26 cellular contexts compared by ENCODE assay signal in genomic region chr18:27887711-27888495, GRCh38.
DNase-seq lines count a peak whose midpoint lies in the region; ATAC-seq and TF ChIP-seq lines count a peak whose summit lies in the region.
"Had no signal": no experiment of that assay in that cellular context is flagged by ENCODE, and none has a peak within 500 bp of the region (broad histone marks: within the 10 kb centered on the region; RNA-seq: fewer than 3 reads in every experiment).

No MANE protein-coding gene starts in this region.

- no peaks in the 10 kb centered on the region for H3K27me3 Mint-ChIP-seq in endothelial cell (ENCODE audit: unreplicated experiment)
- H3K27me3 Mint-ChIP-seq: activated CD4-positive, alpha-beta T cell treated with anti-CD3 and anti-CD28 coated beads, Interleukin-2, amount 10 ng/mL, durations not matched to agents 7 days and 5 days; activated naive CD8-positive, alpha-beta T cell treated with anti-CD3 and anti-CD28 coated beads for 36 hours; activated T-helper 17 cell treated with anti-CD3 and anti-CD28 coated beads, Interleukin-2, amount 50 U/mL, for 72 hours; B cell; IgD-negative memory B cell; naive thymus-derived CD8-positive, alpha-beta T cell had no signal

- H2AFZ ChIP-seq in SK-N-SH (ENCODE audit: low read depth), result peak overlapping the region; percentile 43; the same call in 1 of the 2 replicates

- no peaks in the 10 kb centered on the region for H3K9me3 ChIP-seq in HEK293 (ENCODE audit: control insufficient read depth, insufficient read depth, low read depth, low read length)
- H3K9me3 ChIP-seq in SK-N-SH, result no peaks in the 10 kb centered on the region
- H3K9me3 ChIP-seq in WERI-Rb-1 (ENCODE audit: severe bottlenecking), result no peaks in the 10 kb centered on the region
- H3K9me3 ChIP-seq: gastrocnemius medialis, HAP-1, sigmoid colon, testis had no signal

- H3K36me3 ChIP-seq in HEK293 (ENCODE audit: control insufficient read depth in 2 of 2, insufficient read depth in 1 of 2, low read length in 2 of 2) (no peaks in the 10 kb centered on the region), SK-N-SH (replicated peaks in 1 of 2; ENCODE audit: control insufficient read depth in 1 of 2, insufficient read depth in 2 of 2, low read length in 1 of 2) (no peaks in the 10 kb centered on the region), WERI-Rb-1 (no peaks in the 10 kb centered on the region)
- H3K36me3 ChIP-seq: cardiac muscle cell, gastrocnemius medialis, HAP-1, sigmoid colon had no signal

- no peak overlapping the region for H3K4me3 Mint-ChIP-seq in endothelial cell (ENCODE audit: unreplicated experiment)
- H3K4me3 Mint-ChIP-seq: activated CD4-positive, alpha-beta T cell treated with anti-CD3 and anti-CD28 coated beads, Interleukin-2, amount 10 ng/mL, durations not matched to agents 7 days and 5 days; activated naive CD8-positive, alpha-beta T cell treated with anti-CD3 and anti-CD28 coated beads for 36 hours; activated T-helper 17 cell treated with anti-CD3 and anti-CD28 coated beads, Interleukin-2, amount 50 U/mL, for 72 hours; B cell; IgD-negative memory B cell; naive thymus-derived CD8-positive, alpha-beta T cell; stimulated activated effector memory CD8-positive, alpha-beta T cell treated with anti-CD3 and anti-CD28 coated beads, Interleukin-12 subunit alpha, Interleukin-12 subunit beta, amount 100 ng/mL, for 72 hours had no signal

- 22% methylated on average over 2 of the region's 2 CpGs for WGBS in SK-N-SH (ENCODE audit: low lambda C conversion rate)

- H4K20me1 ChIP-seq in SK-N-SH (ENCODE audit: insufficient read depth), result no peaks in the 10 kb centered on the region

- no peak overlapping the region for H3K27ac Mint-ChIP-seq in endothelial cell (ENCODE audit: unreplicated experiment)
- H3K27ac Mint-ChIP-seq: activated CD4-positive, alpha-beta T cell treated with anti-CD3 and anti-CD28 coated beads, Interleukin-2, amount 10 ng/mL, durations not matched to agents 7 days and 5 days; activated naive CD8-positive, alpha-beta T cell treated with anti-CD3 and anti-CD28 coated beads for 36 hours; activated T-helper 17 cell treated with anti-CD3 and anti-CD28 coated beads, Interleukin-2, amount 50 U/mL, for 72 hours; B cell; IgD-negative memory B cell; naive thymus-derived CD8-positive, alpha-beta T cell; stimulated activated effector memory CD8-positive, alpha-beta T cell treated with anti-CD3 and anti-CD28 coated beads, Interleukin-12 subunit alpha, Interleukin-12 subunit beta, amount 100 ng/mL, for 72 hours had no signal

- no peaks in the 10 kb centered on the region for H3K27me3 ChIP-seq in SK-N-SH (ENCODE audit: insufficient read depth)
- H3K27me3 ChIP-seq in WERI-Rb-1 (ENCODE audit: insufficient read depth, low read depth, severe bottlenecking), result no peaks in the 10 kb centered on the region
- H3K27me3 ChIP-seq: cardiac muscle cell, gastrocnemius medialis, sigmoid colon, testis had no signal

- H3K4me2 ChIP-seq in SK-N-SH, result peak overlapping the region; percentile 32; the same call in 1 of the 2 replicates

- POLR2A ChIA-PET in HEK293 (lab: Yijun Ruan, JAX) (no interaction called here), SK-N-SH (lab: Yijun Ruan, JAX) (no interaction called here)

- no peak overlapping the region for H3K9ac ChIP-seq in SK-N-SH

- no peak for TF ChIP-seq EP300 in SK-N-SH (IDR thresholded peaks at IDR 0.05; ENCODE audit: borderline replicate concordance in 1 of 2, low read depth in 1 of 2, low read length in 1 of 2)

- CTCF ChIA-PET in HEK293 (lab: Yijun Ruan, JAX), result interaction anchor here (0.8 kb wide), 1 partner anchor 30 kb away, joined by 3 read pairs; no protein-coding TSS in a partner anchor
- CTCF ChIA-PET in SK-N-SH (lab: Yijun Ruan, JAX), result interaction anchor here (1.0 kb wide), 1 partner anchor 290 kb away, joined by 3 read pairs; no protein-coding TSS in a partner anchor

- TF ChIP-seq CTCF in HEK293 (tag by site-specific recombination; IDR thresholded peaks at IDR 0.05), result no peak
- no peak for TF ChIP-seq CTCF in SK-N-SH (IDR thresholded peaks at IDR 0.05)
- TF ChIP-seq CTCF in WERI-Rb-1 (IDR thresholded peaks at IDR 0.05; ENCODE audit: low read depth, low read length), result no peak
- no peak for TF ChIP-seq CTCF in endothelial cell (IDR thresholded peaks at IDR 0.05; ENCODE audit: unreplicated experiment)

- peaks cover 12% of the 10 kb centered on the region for H3F3A ChIP-seq in SK-N-SH (replicated peaks; ENCODE audit: insufficient read depth)

- no peaks in the 10 kb centered on the region for H3K4me1 Mint-ChIP-seq in endothelial cell (ENCODE audit: unreplicated experiment)
- H3K4me1 Mint-ChIP-seq: activated CD4-positive, alpha-beta T cell treated with anti-CD3 and anti-CD28 coated beads, Interleukin-2, amount 10 ng/mL, durations not matched to agents 7 days and 5 days; activated naive CD8-positive, alpha-beta T cell treated with anti-CD3 and anti-CD28 coated beads for 36 hours; activated T-helper 17 cell treated with anti-CD3 and anti-CD28 coated beads, Interleukin-2, amount 50 U/mL, for 72 hours; B cell; IgD-negative memory B cell; naive thymus-derived CD8-positive, alpha-beta T cell; stimulated activated effector memory CD8-positive, alpha-beta T cell treated with anti-CD3 and anti-CD28 coated beads, Interleukin-12 subunit alpha, Interleukin-12 subunit beta, amount 100 ng/mL, for 72 hours had no signal

- no peak for ATAC-seq in HG02623 (IDR thresholded peaks at IDR 0.05; ENCODE audit: unreplicated experiment)
- ATAC-seq in HG02642 (IDR thresholded peaks at IDR 0.05; ENCODE audit: poor library complexity, unreplicated experiment), result no peak
- ATAC-seq: activated T-helper 17 cell treated with anti-CD3 and anti-CD28 coated beads, Interleukin-2, amount 50 U/mL, for 72 hours; gastrocnemius medialis; naive thymus-derived CD8-positive, alpha-beta T cell; stimulated activated effector memory CD8-positive, alpha-beta T cell treated with anti-CD3 and anti-CD28 coated beads, Interleukin-12 subunit alpha, Interleukin-12 subunit beta, amount 100 ng/mL, for 72 hours had no signal

- H3K27ac ChIP-seq in HEK293 (ENCODE audit: extremely low read depth, low read depth, low read length) (no peak overlapping the region), SK-N-SH (ENCODE audit: low read depth in 2 of 2, low read length in 1 of 2) (peak overlapping the region in 1 of 2 experiments; percentile 76; a peak in 3 of 4 replicates), WERI-Rb-1 (no peak overlapping the region)
- H3K27ac ChIP-seq: cardiac muscle cell, gastrocnemius medialis, sigmoid colon, testis had no signal

- H3K9me3 Mint-ChIP-seq in endothelial cell (ENCODE audit: unreplicated experiment), result no peaks in the 10 kb centered on the region

- H3K36me3 Mint-ChIP-seq in endothelial cell (ENCODE audit: low read depth, unreplicated experiment), result no peaks in the 10 kb centered on the region
- H3K36me3 Mint-ChIP-seq: activated naive CD8-positive, alpha-beta T cell treated with anti-CD3 and anti-CD28 coated beads for 36 hours; IgD-negative memory B cell; naive thymus-derived CD8-positive, alpha-beta T cell; stimulated activated effector memory CD8-positive, alpha-beta T cell treated with anti-CD3 and anti-CD28 coated beads, Interleukin-12 subunit alpha, Interleukin-12 subunit beta, amount 100 ng/mL, for 72 hours had no signal

- no peak overlapping the region for H3K4me3 ChIP-seq in HEK293 (ENCODE audit: low read depth, low read length)
- H3K4me3 ChIP-seq in SK-N-SH (ENCODE audit: low read depth in 2 of 2, low read length in 1 of 2), result no peak overlapping the region; a peak in 1 of 4 replicates
- no peak overlapping the region for H3K4me3 ChIP-seq in WERI-Rb-1 (ENCODE audit: low read depth, low read length)
- H3K4me3 ChIP-seq: cardiac muscle cell, gastrocnemius medialis, HAP-1, sigmoid colon, testis had no signal

- TF ChIP-seq RAD21 in SK-N-SH (IDR thresholded peaks at IDR 0.05; ENCODE audit: low read length), result no peak

- no peaks in the 10 kb centered on the region for H3K79me2 ChIP-seq in SK-N-SH (ENCODE audit: insufficient read depth)

- DNase-seq in SK-N-SH (no peak), hepatic stellate cell (ENCODE audit: low spot score) (peak; percentile 11), WERI-Rb-1 (no peak), endothelial cell (ENCODE audit: low spot score) (no peak)
- DNase-seq: activated CD4-positive, alpha-beta T cell treated with anti-CD3 and anti-CD28 coated beads, Interleukin-2, amount 10 ng/mL, durations not matched to agents 7 days and 5 days; activated naive CD8-positive, alpha-beta T cell treated with anti-CD3 and anti-CD28 coated beads for 36 hours; erythroblast; gastrocnemius medialis; MM.1S; naive thymus-derived CD8-positive, alpha-beta T cell; NCI-H1436 treated with DMSO at 0.1 percent for 48 hours; NCI-H2171 treated with DMSO at 0.1 percent for 48 hours; NCI-H748 treated with DMSO at 0.1 percent for 48 hours; SHP77; sigmoid colon; T-helper 1 cell; testis had no signal

- H3K4me1 ChIP-seq in HEK293 (ENCODE audit: control insufficient read depth, insufficient read depth, low read length) (no peaks in the 10 kb centered on the region), SK-N-SH (ENCODE audit: control insufficient read depth in 1 of 2, insufficient read depth in 2 of 2, low read depth in 1 of 2, low read length in 1 of 2) (peaks cover 0 to 5% of the 10 kb centered on the region in 2 experiments; a peak in 1 of 4 replicates)
- H3K4me1 ChIP-seq: gastrocnemius medialis, sigmoid colon, testis had no signal

- no peaks in the 10 kb centered on the region for H3K9me2 ChIP-seq in SK-N-SH

TF ChIP-seq in HEK293, 187 proteins besides CTCF, POLR2A, EP300 and RAD21:
- TF ChIP-seq WT1 (tag by site-specific recombination; IDR thresholded peaks at IDR 0.05) (0 out of 2 replicates have a peak, but pooled peaks have one; percentile 17), ZXDB (tag by site-specific recombination; IDR thresholded peaks at IDR 0.05) (no peak), ZNF366 (tag by site-specific recombination; conservative IDR thresholded peaks at IDR 0.05) (no peak), SETDB1 (IDR thresholded peaks at IDR 0.05; ENCODE audit: insufficient read length, low read length) (no peak)
TF ChIP-seq in HEK293: peak in this region for 1.

TF ChIP-seq in SK-N-SH, 30 proteins besides CTCF, POLR2A, EP300 and RAD21 (continues in another document):
- TF ChIP-seq GABPA (IDR thresholded peaks at IDR 0.05; ENCODE audit: low read depth) (no peak), TCF12 (IDR thresholded peaks at IDR 0.05) (no peak), TEAD4 (IDR thresholded peaks at IDR 0.05; ENCODE audit: borderline replicate concordance, insufficient read depth) (no peak), GATA2 (CRISPR knock-in tag; IDR thresholded peaks at IDR 0.05) (no peak), USF1 (IDR thresholded peaks at IDR 0.05; ENCODE audit: borderline replicate concordance, low read depth) (no peak), RFX5 (IDR thresholded peaks at IDR 0.05; ENCODE audit: low read length) (no peak)
